17 cellular contexts compared by ENCODE assay signal in genomic region chr17:38911081-38911730, GRCh38. TPM values are rescaled to one million over a fixed set of nuclear protein-coding genes. Genes with fewer than 3 reads are reported as not detected.
DNase-seq lines count a peak whose midpoint lies in the region; ATAC-seq and TF ChIP-seq lines count a peak whose summit lies in the region.
"Had no signal": no experiment of that assay in that cellular context is flagged by ENCODE, and none has a peak within 500 bp of the region (broad histone marks: within the 10 kb centered on the region; RNA-seq: fewer than 3 reads in every experiment).

No MANE protein-coding gene starts in this region.

- peaks cover 77% of the 10 kb centered on the region for H3K36me3 Mint-ChIP-seq in activated T-cell treated with anti-CD3 and anti-CD28 coated beads, Interleukin-2, amount 50 U/mL, for 24 hours (ENCODE audit: low read depth)
- H3K36me3 Mint-ChIP-seq in activated T-cell treated with anti-CD3 and anti-CD28 coated beads, Interleukin-2, amount 50 U/mL, for 4 hours (ENCODE audit: insufficient read depth) = peaks cover 20% of the 10 kb centered on the region
- H3K36me3 Mint-ChIP-seq in stimulated activated naive B cell treated with anti-CD40 and anti-IgM and Interleukin-4, amounts not matched to agents 10 μg/mL and 1 μg/mL and 100 μg/mL, for 72 hours = peaks cover 37 to 53% of the 10 kb centered on the region in 2 donors

- peak; percentile 24 for DNase-seq in activated T-cell treated with anti-CD3 and anti-CD28 coated beads, Interleukin-2, amount 50 U/mL, for 24 hours
- DNase-seq in activated T-cell treated with anti-CD3 and anti-CD28 coated beads, Interleukin-2, amount 50 U/mL, for 4 hours = no peak
- DNase-seq in RWPE1 (ENCODE audit: low spot score) = no peak
- no peak for DNase-seq in esophagus squamous epithelium (lab: John Stamatoyannopoulos, UW)
- DNase-seq in stimulated activated naive B cell treated with anti-CD40 and anti-IgM and Interleukin-4, amounts not matched to agents 10 μg/mL and 1 μg/mL and 100 μg/mL, for 72 hours = no peak
- DNase-seq: foreskin melanocyte, mammary epithelial cell, NCI-H1105 treated with DMSO at 0.1 percent for 48 hours, NCI-H2227 treated with DMSO at 0.1 percent for 48 hours, SHP77 treated with DMSO at 0.1 percent for 48 hours had no signal

- H3K4me1 Mint-ChIP-seq in activated T-cell treated with anti-CD3 and anti-CD28 coated beads, Interleukin-2, amount 50 U/mL, for 24 hours (ENCODE audit: low read depth) = peaks cover 33% of the 10 kb centered on the region
- peaks cover 13% of the 10 kb centered on the region for H3K4me1 Mint-ChIP-seq in activated T-cell treated with anti-CD3 and anti-CD28 coated beads, Interleukin-2, amount 50 U/mL, for 4 hours (ENCODE audit: low read depth)
- peaks cover 20 to 31% of the 10 kb centered on the region in 2 donors for H3K4me1 Mint-ChIP-seq in stimulated activated naive B cell treated with anti-CD40 and anti-IgM and Interleukin-4, amounts not matched to agents 10 μg/mL and 1 μg/mL and 100 μg/mL, for 72 hours

- peak overlapping the region; percentile 39 for H3K27ac ChIP-seq in RWPE1
- peak overlapping the region in 3 of 4 donors; percentile 5 to 30 (median 14) for H3K27ac ChIP-seq in esophagus squamous epithelium
- H3K27ac ChIP-seq: neural progenitor cell had no signal

- peak overlapping the region; percentile 81 for H3K27ac Mint-ChIP-seq in activated T-cell treated with anti-CD3 and anti-CD28 coated beads, Interleukin-2, amount 50 U/mL, for 24 hours
- peak overlapping the region; percentile 31 for H3K27ac Mint-ChIP-seq in stimulated activated naive B cell treated with anti-CD40 and anti-IgM and Interleukin-4, amounts not matched to agents 10 μg/mL and 1 μg/mL and 100 μg/mL, for 72 hours
- H3K27ac Mint-ChIP-seq: neural progenitor cell; stimulated activated memory B cell treated with anti-CD40 and anti-IgM and Interleukin-4, amounts not matched to agents 10 μg/mL and 1 μg/mL and 100 μg/mL, for 72 hours had no signal

- no peaks in the 10 kb centered on the region for H3K27me3 Mint-ChIP-seq in activated T-cell treated with anti-CD3 and anti-CD28 coated beads, Interleukin-2, amount 50 U/mL, for 24 hours
- no peaks in the 10 kb centered on the region for H3K27me3 Mint-ChIP-seq in activated T-cell treated with anti-CD3 and anti-CD28 coated beads, Interleukin-2, amount 50 U/mL, for 4 hours (ENCODE audit: low read depth)
- no peaks in the 10 kb centered on the region for H3K27me3 Mint-ChIP-seq in stimulated activated naive B cell treated with anti-CD40 and anti-IgM and Interleukin-4, amounts not matched to agents 10 μg/mL and 1 μg/mL and 100 μg/mL, for 72 hours
- H3K27me3 Mint-ChIP-seq: stimulated activated memory B cell treated with anti-CD40 and anti-IgM and Interleukin-4, amounts not matched to agents 10 μg/mL and 1 μg/mL and 100 μg/mL, for 72 hours had no signal

- CTCF ChIA-PET in RWPE1 (lab: Yijun Ruan, JAX) = interaction anchor here (1.2 kb wide), 1 partner anchor 26 kb away, joined by 4 read pairs; no protein-coding TSS in a partner anchor

- TF ChIP-seq CTCF in RWPE1 (conservative IDR thresholded peaks at IDR 0.05; ENCODE audit: low read depth) = no peak
- no peak for TF ChIP-seq CTCF in esophagus squamous epithelium (IDR thresholded peaks at IDR 0.05)

- TF ChIP-seq POLR2A in esophagus squamous epithelium (IDR thresholded peaks at IDR 0.05) = no peak

- H3K9me3 Mint-ChIP-seq in activated T-cell treated with anti-CD3 and anti-CD28 coated beads, Interleukin-2, amount 50 U/mL, for 24 hours = no peaks in the 10 kb centered on the region
- H3K9me3 Mint-ChIP-seq in activated T-cell treated with anti-CD3 and anti-CD28 coated beads, Interleukin-2, amount 50 U/mL, for 4 hours = no peaks in the 10 kb centered on the region
- no peaks in the 10 kb centered on the region for H3K9me3 Mint-ChIP-seq in stimulated activated naive B cell treated with anti-CD40 and anti-IgM and Interleukin-4, amounts not matched to agents 10 μg/mL and 1 μg/mL and 100 μg/mL, for 72 hours
- H3K9me3 Mint-ChIP-seq: neural progenitor cell; stimulated activated memory B cell treated with anti-CD40 and anti-IgM and Interleukin-4, amounts not matched to agents 10 μg/mL and 1 μg/mL and 100 μg/mL, for 72 hours had no signal

- intact Hi-C loops in esophagus squamous epithelium (cut with DNase I) = no loop called here

- no peaks in the 10 kb centered on the region for H3K27me3 ChIP-seq in esophagus squamous epithelium
- H3K27me3 ChIP-seq: neural progenitor cell had no signal

- H3K4me3 ChIP-seq in esophagus squamous epithelium = no peak overlapping the region
- H3K4me3 ChIP-seq: neural progenitor cell had no signal

- WGBS in esophagus squamous epithelium, 2 donors = 79 to 86% methylated on average over 3 to 4 of the region's 10 CpGs

- no peak for ATAC-seq in activated T-cell treated with anti-CD3 and anti-CD28 coated beads, Interleukin-2, amount 50 U/mL, for 4 hours
- ATAC-seq in stimulated activated naive B cell treated with anti-CD40 and anti-IgM and Interleukin-4, amounts not matched to agents 10 μg/mL and 1 μg/mL and 100 μg/mL, for 72 hours (replicated peaks) = no peak
- no peak for ATAC-seq in GM18511 (IDR thresholded peaks at IDR 0.05; ENCODE audit: unreplicated experiment)
- no peak for ATAC-seq in HG03521 (IDR thresholded peaks at IDR 0.05; ENCODE audit: unreplicated experiment)
- no peak for ATAC-seq in esophagus mucosa
- ATAC-seq: stimulated activated memory B cell treated with anti-CD40 and anti-IgM and Interleukin-4, amounts not matched to agents 10 μg/mL and 1 μg/mL and 100 μg/mL, for 72 hours had no signal

- H3K9me3 ChIP-seq in esophagus squamous epithelium = no peaks in the 10 kb centered on the region

- POLR2A ChIA-PET in RWPE1 (lab: Yijun Ruan, JAX; ENCODE audit: low non-redundant PET) = no interaction called here

- H3K36me3 ChIP-seq in esophagus squamous epithelium = peaks cover 27 to 86% (median 29%) of the 10 kb centered on the region in 3 donors
- H3K36me3 ChIP-seq: neural progenitor cell had no signal

- peaks cover 31 to 78% (median 33%) of the 10 kb centered on the region in 3 donors for H3K4me1 ChIP-seq in esophagus squamous epithelium

- no peak overlapping the region for H3K4me3 Mint-ChIP-seq in activated T-cell treated with anti-CD3 and anti-CD28 coated beads, Interleukin-2, amount 50 U/mL, for 24 hours
- H3K4me3 Mint-ChIP-seq in activated T-cell treated with anti-CD3 and anti-CD28 coated beads, Interleukin-2, amount 50 U/mL, for 4 hours = no peak overlapping the region
- no peak overlapping the region for H3K4me3 Mint-ChIP-seq in stimulated activated naive B cell treated with anti-CD40 and anti-IgM and Interleukin-4, amounts not matched to agents 10 μg/mL and 1 μg/mL and 100 μg/mL, for 72 hours
- H3K4me3 Mint-ChIP-seq: neural progenitor cell; stimulated activated memory B cell treated with anti-CD40 and anti-IgM and Interleukin-4, amounts not matched to agents 10 μg/mL and 1 μg/mL and 100 μg/mL, for 72 hours had no signal

RNA-seq across cellular contexts. Expression of gene LASP1, which starts 41.3 kb away (rescaled TPM):
- total RNA-seq in activated T-cell treated with anti-CD3 and anti-CD28 coated beads, Interleukin-2, amount 50 U/mL, for 4 hours = 100 to 1,000 TPM in 1 of 3 donors, 10 to 100 TPM in 2; 74.7 to 109 (median 88.2) TPM
- 10 to 100 TPM; 44.3 to 66.0 (median 51.9) TPM for total RNA-seq in esophagus squamous epithelium
- total RNA-seq in esophagus mucosa = 50.0 TPM

RNA-seq across cellular contexts. Expression of gene FBXO47, which starts 56.0 kb away (rescaled TPM):
- under 1 TPM in 1 of 3 donors, not detected in 2; 0.08 TPM for total RNA-seq in activated T-cell treated with anti-CD3 and anti-CD28 coated beads, Interleukin-2, amount 50 U/mL, for 4 hours
- total RNA-seq in esophagus squamous epithelium (not detected), esophagus mucosa (not detected)
- total RNA-seq: G401; mammary epithelial cell; T-helper 2 cell treated with Interferon-gamma antibody and Interleukin-4, amounts not matched to agents 100 ng/mL and 5 ng/mL, for 36 hours had no signal

RNA-seq across cellular contexts. Expression of gene RPL23, which starts 57.7 kb away (rescaled TPM):
- 1,000 to 10,000 TPM; 2,350 to 2,556 (median 2,362) TPM for total RNA-seq in activated T-cell treated with anti-CD3 and anti-CD28 coated beads, Interleukin-2, amount 50 U/mL, for 4 hours
- total RNA-seq in esophagus squamous epithelium (1,000 to 10,000 TPM in 3 of 4 donors, 100 to 1,000 TPM in 1; 998 to 2,109 (median 1,205) TPM), esophagus mucosa (1,222 TPM)
